Comparison of ENCODE assay signal across 9 cellular contexts in genomic region chr21:41552254-41552653, GRCh38. TPM values are rescaled to one million over a fixed set of nuclear protein-coding genes. Genes with fewer than 3 reads are reported as not detected.
"Had no signal": no experiment of that assay in that cellular context is flagged by ENCODE, and none has a peak within 500 bp of the region (broad histone marks: within the 10 kb centered on the region; RNA-seq: fewer than 3 reads in every experiment).

No MANE protein-coding gene starts in this region.

- H3K9ac ChIP-seq: GM23248 had no signal

- ATAC-seq: HCT116 had no signal

- H3K4me3 ChIP-seq: GM23248, HAP-1 had no signal

- H2AFZ ChIP-seq: GM23248 had no signal

- H3K36me3 ChIP-seq: HAP-1 had no signal

- H3K4me1 ChIP-seq: HAP-1 had no signal

- H3K27ac ChIP-seq: GM23248, HL-60 had no signal

- DNase-seq: GM23248, GOT3, H7, KG1 had no signal

RNA-seq across cellular contexts. Expression of gene TMPRSS2, which starts 44.3 kb away (rescaled TPM):
- total RNA-seq: GM23248, HT1080 had no signal
- polyA plus RNA-seq: GM23248, IgD-negative memory B cell had no signal
